In genomic region chrX:360496-361150, GRCh38 we compare ENCODE assay signal across 15 cellular contexts. TPM values are rescaled to one million over a fixed set of nuclear protein-coding genes. Genes with fewer than 3 reads are reported as not detected.
A peak's percentile ranks its signal among the peaks of the same experiment; 100 is the strongest.
DNase-seq lines count a peak whose midpoint lies in the region; ATAC-seq and TF ChIP-seq lines count a peak whose summit lies in the region.
"Had no signal": no experiment of that assay in that cellular context is flagged by ENCODE, and none has a peak within 500 bp of the region (broad histone marks: within the 10 kb centered on the region; RNA-seq: fewer than 3 reads in every experiment).

No MANE protein-coding gene starts in this region.

- CTCF ChIA-PET in activated CD8-positive, alpha-beta T cell treated with anti-CD3 and anti-CD28 coated beads, Interleukin-2, amount 10 ng/mL, durations not matched to agents 7 days and 5 days (lab: Charles Lee) = no interaction called here

- H3K36me3 Mint-ChIP-seq in glutamatergic neuron (ENCODE audit: unreplicated experiment) = peaks cover 26% of the 10 kb centered on the region
- peaks cover 66% of the 10 kb centered on the region for H3K36me3 Mint-ChIP-seq in activated CD8-positive, alpha-beta T cell treated with anti-CD3 and anti-CD28 coated beads, Interleukin-2, amount 10 ng/mL, durations not matched to agents 7 days and 5 days (ENCODE audit: low read depth)

- no peak overlapping the region for H3K27ac Mint-ChIP-seq in glutamatergic neuron (ENCODE audit: unreplicated experiment)
- no peak overlapping the region for H3K27ac Mint-ChIP-seq in activated CD8-positive, alpha-beta T cell treated with anti-CD3 and anti-CD28 coated beads, Interleukin-2, amount 10 ng/mL, durations not matched to agents 7 days and 5 days
- H3K27ac Mint-ChIP-seq: CD4-positive, alpha-beta T cell; H9 had no signal

- H3K9me3 Mint-ChIP-seq in glutamatergic neuron (ENCODE audit: unreplicated experiment) = peaks cover 15% of the 10 kb centered on the region
- peaks cover 33% of the 10 kb centered on the region for H3K9me3 Mint-ChIP-seq in activated CD8-positive, alpha-beta T cell treated with anti-CD3 and anti-CD28 coated beads, Interleukin-2, amount 10 ng/mL, durations not matched to agents 7 days and 5 days (ENCODE audit: insufficient read depth)
- H3K9me3 Mint-ChIP-seq: CD4-positive, alpha-beta T cell had no signal

- intact Hi-C loops in Right ventricle myocardium superior (cut with DNase I) = no loop called here
- intact Hi-C loops in left ventricle myocardium superior (cut with micrococcal nuclease) = no loop called here
- intact Hi-C loops in posterior vena cava (cut with DNase I) = no loop called here

- DNase-seq in Right ventricle myocardium superior = peak; percentile 19
- DNase-seq in left ventricle myocardium superior = no peak
- peak; percentile 4 for DNase-seq in glutamatergic neuron
- peak; percentile 69 for DNase-seq in posterior vena cava (ENCODE audit: low spot score)
- DNase-seq in NCI-H2171 treated with DMSO at 0.1 percent for 48 hours (lab: John Stamatoyannopoulos, UW) = no peak
- DNase-seq in activated CD8-positive, alpha-beta T cell treated with anti-CD3 and anti-CD28 coated beads, Interleukin-2, amount 10 ng/mL, durations not matched to agents 7 days and 5 days = no peak
- DNase-seq: 8988T; C1 segment of cervical spinal cord; Calu3; CD4-positive, alpha-beta T cell; DMS79; GOT3; H9 had no signal

- H3K4me1 Mint-ChIP-seq in glutamatergic neuron (ENCODE audit: low read depth, unreplicated experiment) = no peaks in the 10 kb centered on the region
- H3K4me1 Mint-ChIP-seq in activated CD8-positive, alpha-beta T cell treated with anti-CD3 and anti-CD28 coated beads, Interleukin-2, amount 10 ng/mL, durations not matched to agents 7 days and 5 days (ENCODE audit: low read depth) = peaks cover 21% of the 10 kb centered on the region
- H3K4me1 Mint-ChIP-seq: H9 had no signal

- no peak overlapping the region for H3K4me3 Mint-ChIP-seq in glutamatergic neuron (ENCODE audit: unreplicated experiment)
- H3K4me3 Mint-ChIP-seq in activated CD8-positive, alpha-beta T cell treated with anti-CD3 and anti-CD28 coated beads, Interleukin-2, amount 10 ng/mL, durations not matched to agents 7 days and 5 days = no peak overlapping the region
- H3K4me3 Mint-ChIP-seq: CD4-positive, alpha-beta T cell; H9 had no signal

- TF ChIP-seq CTCF in glutamatergic neuron (IDR thresholded peaks at IDR 0.05; ENCODE audit: partially characterized antibody, unreplicated experiment) = no peak

- POLR2A ChIA-PET in activated CD8-positive, alpha-beta T cell treated with anti-CD3 and anti-CD28 coated beads, Interleukin-2, amount 10 ng/mL, durations not matched to agents 7 days and 5 days (lab: Charles Lee) = no interaction called here

- ATAC-seq in Right ventricle myocardium superior (ENCODE audit: poor library complexity) (no peak), left ventricle myocardium superior (no peak), GM18907 (IDR thresholded peaks at IDR 0.05; ENCODE audit: unreplicated experiment) (no peak)
- no peak for ATAC-seq in activated CD8-positive, alpha-beta T cell treated with anti-CD3 and anti-CD28 coated beads, Interleukin-2, amount 10 ng/mL, durations not matched to agents 7 days and 5 days
- ATAC-seq: GM12878 had no signal

- peaks cover 13% of the 10 kb centered on the region for H3K27me3 Mint-ChIP-seq in glutamatergic neuron (ENCODE audit: unreplicated experiment)
- H3K27me3 Mint-ChIP-seq in activated CD8-positive, alpha-beta T cell treated with anti-CD3 and anti-CD28 coated beads, Interleukin-2, amount 10 ng/mL, durations not matched to agents 7 days and 5 days (ENCODE audit: low read depth) = no peaks in the 10 kb centered on the region
- H3K27me3 Mint-ChIP-seq: CD4-positive, alpha-beta T cell had no signal

RNA-seq across cellular contexts. Expression of gene PPP2R3B, which starts 26.1 kb away (rescaled TPM):
- total RNA-seq in Right ventricle myocardium superior = 154 TPM
- 194 TPM for total RNA-seq in left ventricle myocardium superior
- 36.1 TPM for total RNA-seq in glutamatergic neuron (ENCODE audit: unreplicated experiment)
- total RNA-seq in posterior vena cava = 10 to 100 TPM; 17.9 to 23.4 TPM
- 10 to 100 TPM; 41.8 to 44.6 TPM for total RNA-seq in activated CD8-positive, alpha-beta T cell treated with anti-CD3 and anti-CD28 coated beads, Interleukin-2, amount 10 ng/mL, durations not matched to agents 7 days and 5 days

RNA-seq across cellular contexts. Expression of gene GTPBP6, which starts 42.0 kb away (rescaled TPM):
- 50.8 TPM for total RNA-seq in Right ventricle myocardium superior
- total RNA-seq in left ventricle myocardium superior = 51.9 TPM
- total RNA-seq in glutamatergic neuron (ENCODE audit: unreplicated experiment) = 52.3 TPM
- total RNA-seq in posterior vena cava = 10 to 100 TPM; 31.1 to 34.9 TPM
- 10 to 100 TPM; 55.7 to 59.9 TPM for total RNA-seq in activated CD8-positive, alpha-beta T cell treated with anti-CD3 and anti-CD28 coated beads, Interleukin-2, amount 10 ng/mL, durations not matched to agents 7 days and 5 days

Comparison
In these comparisons a context has a peak if more than half of its experiments do, and no peak if none do; other contexts are left out.
1. DNase-seq: peak in Right ventricle myocardium superior (single experiment), glutamatergic neuron (single experiment) and posterior vena cava (single experiment); none in left ventricle myocardium superior (single experiment), NCI-H2171 treated with DMSO at 0.1 percent for 48 hours (single experiment) and activated CD8-positive, alpha-beta T cell treated with anti-CD3 and anti-CD28 coated beads, Interleukin-2, amount 10 ng/mL, durations not matched to agents 7 days and 5 days (single experiment).